30 cellular contexts compared by ENCODE assay signal in genomic region chr5:5929231-5929630, GRCh38.
"Had no signal": no experiment of that assay in that cellular context is flagged by ENCODE, and none has a peak within 500 bp of the region (broad histone marks: within the 10 kb centered on the region; RNA-seq: fewer than 3 reads in every experiment).

No MANE protein-coding gene starts in this region.

- H3K27ac ChIP-seq: left ventricle myocardium inferior, neural progenitor cell, neutrophil, parathyroid adenoma, psoas muscle, right atrium auricular region, right lobe of liver, stomach, suprapubic skin, thoracic aorta, tibial artery, uterus had no signal

- H3K27me3 ChIP-seq: neutrophil, right atrium auricular region, right lobe of liver had no signal

- H3K9me3 ChIP-seq: left ventricle myocardium inferior, neutrophil, psoas muscle, right atrium auricular region, right lobe of liver, stomach, suprapubic skin, thoracic aorta, tibial artery, uterus had no signal

- H3K9me3 Mint-ChIP-seq: mesothelial cell of epicardium; nephron progenitor cell; neural progenitor cell; stimulated activated naive B cell treated with anti-CD40 and anti-IgM and Interleukin-4, amounts not matched to agents 10 μg/mL and 1 μg/mL and 100 μg/mL, for 72 hours had no signal

- H3K36me3 ChIP-seq: left ventricle myocardium inferior, neural progenitor cell, neutrophil, right atrium auricular region, right lobe of liver, stomach, suprapubic skin, thoracic aorta, tibial artery, uterus had no signal

- H3K4me3 Mint-ChIP-seq: immature natural killer cell; mesothelial cell of epicardium; naive B cell; natural killer cell; nephron progenitor cell; neural progenitor cell; stimulated activated naive B cell treated with anti-CD40 and anti-IgM and Interleukin-4, amounts not matched to agents 10 μg/mL and 1 μg/mL and 100 μg/mL, for 72 hours had no signal

- H3K4me3 ChIP-seq: left ventricle myocardium inferior, lung, neural progenitor cell, psoas muscle, right atrium auricular region, right lobe of liver, smooth muscle cell, stomach, suprapubic skin, thoracic aorta, tibial artery, uterus had no signal

- H3K36me3 Mint-ChIP-seq: immature natural killer cell; mesothelial cell of epicardium; naive B cell; natural killer cell; neural progenitor cell; stimulated activated naive B cell treated with anti-CD40 and anti-IgM and Interleukin-4, amounts not matched to agents 10 μg/mL and 1 μg/mL and 100 μg/mL, for 72 hours had no signal

- H3K4me1 ChIP-seq: left ventricle myocardium inferior, neural progenitor cell, parathyroid adenoma, psoas muscle, right atrium auricular region, right lobe of liver, stomach, suprapubic skin, tibial artery, uterus had no signal

- DNase-seq: hypothalamus; immature natural killer cell; islet precursor cell; left ventricle myocardium inferior; mesendoderm; naive B cell; natural killer cell; nephron progenitor cell; occipital lobe; psoas muscle; right lobe of liver; stimulated activated CD4-positive, alpha-beta T cell treated with anti-CD3 and anti-CD28 coated beads, Interleukin-1b, Interleukin-23, amount 100 ng/mL, for 48 hours; stimulated activated CD4-positive, alpha-beta T cell treated with anti-CD3 and anti-CD28 coated beads, Interleukin-2, amount 100 ng/mL, for 48 hours; stimulated activated CD4-positive, alpha-beta T cell treated with anti-CD3 and anti-CD28 coated beads, Interleukin-4, amount 100 ng/mL, for 4 hours; stimulated activated CD8-positive, alpha-beta memory T cell treated with anti-CD3 and anti-CD28 coated beads, Interleukin-4, amount 100 ng/mL, for 48 hours; stimulated activated naive B cell treated with anti-CD40 and anti-IgM and Interleukin-4, amounts not matched to agents 10 μg/mL and 1 μg/mL and 100 μg/mL, for 72 hours; stimulated activated naive CD8-positive, alpha-beta T cell treated with anti-CD3 and anti-CD28 coated beads, Interleukin-15, Interleukin-2, amounts not matched to agents 100 U/mL and 50 U/mL, for 24 hours; stomach; tibial artery; trophoblast cell; uterus had no signal

- H3K27ac Mint-ChIP-seq: immature natural killer cell; mesothelial cell of epicardium; naive B cell; natural killer cell; nephron progenitor cell; neural progenitor cell; stimulated activated naive B cell treated with anti-CD40 and anti-IgM and Interleukin-4, amounts not matched to agents 10 μg/mL and 1 μg/mL and 100 μg/mL, for 72 hours had no signal

- H3K4me1 Mint-ChIP-seq: immature natural killer cell; naive B cell; natural killer cell; stimulated activated naive B cell treated with anti-CD40 and anti-IgM and Interleukin-4, amounts not matched to agents 10 μg/mL and 1 μg/mL and 100 μg/mL, for 72 hours had no signal
